Comparison of ENCODE assay signal across 33 cellular contexts in genomic region chr20:44301285-44301684, GRCh38. TPM values are rescaled to one million over a fixed set of nuclear protein-coding genes. Genes with fewer than 3 reads are reported as not detected.
"Had no signal": no experiment of that assay in that cellular context is flagged by ENCODE, and none has a peak within 500 bp of the region (broad histone marks: within the 10 kb centered on the region; RNA-seq: fewer than 3 reads in every experiment).

No MANE protein-coding gene starts in this region.

- H3K4me1 Mint-ChIP-seq: neural progenitor cell; stimulated activated memory B cell treated with anti-CD40 and anti-IgM and Interleukin-4, amounts not matched to agents 10 μg/mL and 1 μg/mL and 100 μg/mL, for 72 hours had no signal

- ATAC-seq: esophagus mucosa; gastrocnemius medialis; natural killer cell treated with Interleukin-12 subunit alpha and Interleukin-12 subunit beta and Interleukin-15 and Interleukin-18, amount 100 ng/mL, for 72 hours; stimulated activated memory B cell treated with anti-CD40 and anti-IgM and Interleukin-4, amounts not matched to agents 10 μg/mL and 1 μg/mL and 100 μg/mL, for 72 hours; stimulated activated naive CD8-positive, alpha-beta T cell treated with anti-CD3 and anti-CD28 coated beads, Interleukin-15, Interleukin-2, amounts not matched to agents 100 U/mL and 50 U/mL, for 24 hours had no signal

- FAIRE-seq: colon had no signal

- H3K27me3 ChIP-seq: dorsolateral prefrontal cortex, gastrocnemius medialis, neural progenitor cell, sigmoid colon, transverse colon, vagina had no signal

- H3K27ac ChIP-seq: gastrocnemius medialis, lower lobe of right lung, neural progenitor cell, parathyroid adenoma, sigmoid colon, thoracic aorta, vagina had no signal

- DNase-seq: dorsolateral prefrontal cortex; effector CD4-positive, alpha-beta T cell; foreskin fibroblast; gastrocnemius medialis; head of caudate nucleus; hippocampal formation; islet precursor cell; kidney glomerular epithelial cell; left colon; left ventricle myocardium superior; lower lobe of right lung; naive B cell; sigmoid colon; stimulated activated CD4-positive, alpha-beta T cell treated with anti-CD3 and anti-CD28 coated beads, Interleukin-2, amount 100 ng/mL, for 24 hours; stimulated activated CD4-positive, alpha-beta T cell treated with anti-CD3 and anti-CD28 coated beads, Interleukin-4, amount 100 ng/mL, for 24 hours; stimulated activated naive CD8-positive, alpha-beta T cell treated with anti-CD3 and anti-CD28 coated beads, Interleukin-15, Interleukin-2, amounts not matched to agents 100 U/mL and 50 U/mL, for 24 hours; substantia nigra had no signal

- H3K36me3 ChIP-seq: gastrocnemius medialis, neural progenitor cell, thoracic aorta, transverse colon had no signal

- H3K4me3 Mint-ChIP-seq: naive B cell; natural killer cell treated with Interleukin-12 subunit alpha and Interleukin-12 subunit beta and Interleukin-15 and Interleukin-18, amount 100 ng/mL, for 72 hours; neural progenitor cell; stimulated activated memory B cell treated with anti-CD40 and anti-IgM and Interleukin-4, amounts not matched to agents 10 μg/mL and 1 μg/mL and 100 μg/mL, for 72 hours had no signal

- H3K4me3 ChIP-seq: dorsolateral prefrontal cortex, gastrocnemius medialis, lower lobe of right lung, neural progenitor cell, sigmoid colon, thoracic aorta, transverse colon, vagina had no signal

- H3K9ac ChIP-seq: neural progenitor cell, parathyroid adenoma had no signal

- H3K4me2 ChIP-seq: neural progenitor cell had no signal

- H2AFZ ChIP-seq: neural progenitor cell, parathyroid adenoma had no signal

- H3K9me3 Mint-ChIP-seq: natural killer cell treated with Interleukin-12 subunit alpha and Interleukin-12 subunit beta and Interleukin-15 and Interleukin-18, amount 100 ng/mL, for 72 hours; neural progenitor cell; stimulated activated memory B cell treated with anti-CD40 and anti-IgM and Interleukin-4, amounts not matched to agents 10 μg/mL and 1 μg/mL and 100 μg/mL, for 72 hours had no signal

- H3K9me3 ChIP-seq: gastrocnemius medialis, lower lobe of right lung, sigmoid colon, thoracic aorta, transverse colon, vagina had no signal

- H3K36me3 Mint-ChIP-seq: natural killer cell treated with Interleukin-12 subunit alpha and Interleukin-12 subunit beta and Interleukin-15 and Interleukin-18, amount 100 ng/mL, for 72 hours; neural progenitor cell had no signal

- H3K27me3 Mint-ChIP-seq: naive B cell; natural killer cell treated with Interleukin-12 subunit alpha and Interleukin-12 subunit beta and Interleukin-15 and Interleukin-18, amount 100 ng/mL, for 72 hours; progenitor cell of endocrine pancreas; stimulated activated memory B cell treated with anti-CD40 and anti-IgM and Interleukin-4, amounts not matched to agents 10 μg/mL and 1 μg/mL and 100 μg/mL, for 72 hours had no signal

- H3K4me1 ChIP-seq: gastrocnemius medialis, lower lobe of right lung, neural progenitor cell, parathyroid adenoma, sigmoid colon, vagina had no signal

- H3K27ac Mint-ChIP-seq: natural killer cell treated with Interleukin-12 subunit alpha and Interleukin-12 subunit beta and Interleukin-15 and Interleukin-18, amount 100 ng/mL, for 72 hours; neural progenitor cell; stimulated activated memory B cell treated with anti-CD40 and anti-IgM and Interleukin-4, amounts not matched to agents 10 μg/mL and 1 μg/mL and 100 μg/mL, for 72 hours had no signal

RNA-seq across cellular contexts. Expression of gene R3HDML, which starts 35.6 kb away (rescaled TPM):
- total RNA-seq: cerebellum; dorsolateral prefrontal cortex; esophagus mucosa; gastrocnemius medialis; glomerular endothelial cell; left colon; left ventricle myocardium superior; lower lobe of right lung; mononuclear cell; natural killer cell treated with Interleukin-12 subunit alpha and Interleukin-12 subunit beta and Interleukin-15 and Interleukin-18, amount 100 ng/mL, for 72 hours; osteoblast; progenitor cell of endocrine pancreas; sigmoid colon; skeletal muscle tissue; thoracic aorta; transverse colon; ureter; vagina had no signal
- polyA plus RNA-seq: sigmoid colon had no signal

RNA-seq across cellular contexts. Expression of gene GDAP1L1, which starts 54.2 kb away (rescaled TPM):
- total RNA-seq: esophagus mucosa; gastrocnemius medialis; glomerular endothelial cell; left colon; lower lobe of right lung; mononuclear cell; natural killer cell treated with Interleukin-12 subunit alpha and Interleukin-12 subunit beta and Interleukin-15 and Interleukin-18, amount 100 ng/mL, for 72 hours; skeletal muscle tissue; thoracic aorta; transverse colon; ureter; vagina had no signal

RNA-seq across cellular contexts. Expression of gene HNF4A, which starts 54.2 kb away (rescaled TPM):
- total RNA-seq: esophagus mucosa; glomerular endothelial cell; left ventricle myocardium superior; mononuclear cell; natural killer cell treated with Interleukin-12 subunit alpha and Interleukin-12 subunit beta and Interleukin-15 and Interleukin-18, amount 100 ng/mL, for 72 hours; osteoblast; skeletal muscle tissue; ureter; vagina had no signal
